ENCODE assay signal across 1 cellular context in genomic region chr9:112731971-112732370, GRCh38.
TF ChIP-seq lines count a peak whose summit lies in the region.

No MANE protein-coding gene starts in this region.

TF ChIP-seq in HepG2, 621 proteins besides CTCF, POLR2A, EP300 and RAD21 (continues in another document):
- TF ChIP-seq FIP1L1 (IDR thresholded peaks at IDR 0.05; ENCODE audit: borderline replicate concordance, insufficient read depth, low read depth, low read length) = no peak
- no peak for TF ChIP-seq NFAT5 (CRISPR knock-in tag; IDR thresholded peaks at IDR 0.05)
- no peak; the same call in 1 of the 2 replicates for TF ChIP-seq PPARG (CRISPR knock-in tag; conservative IDR thresholded peaks at IDR 0.05)
- no peak for TF ChIP-seq CBX1 (IDR thresholded peaks at IDR 0.05; ENCODE audit: low read depth)
- TF ChIP-seq ZZZ3 (CRISPR knock-in tag; IDR thresholded peaks at IDR 0.05; ENCODE audit: borderline replicate concordance) = no peak
- TF ChIP-seq TFDP2 (CRISPR knock-in tag; IDR thresholded peaks at IDR 0.05) = no peak
- no peak for TF ChIP-seq ZNF101 (CRISPR knock-in tag; IDR thresholded peaks at IDR 0.05; ENCODE audit: borderline replicate concordance, low read depth)
- TF ChIP-seq HNF1B (CRISPR knock-in tag; IDR thresholded peaks at IDR 0.05) = peak; percentile 75
- no peak for TF ChIP-seq DMTF1 (CRISPR knock-in tag; IDR thresholded peaks at IDR 0.05)
- no peak for TF ChIP-seq MAFF (IDR thresholded peaks at IDR 0.05; ENCODE audit: low read depth, low read length)
- TF ChIP-seq ZNF251 (CRISPR knock-in tag; IDR thresholded peaks at IDR 0.05) = no peak
- TF ChIP-seq ZBTB1 (CRISPR knock-in tag; IDR thresholded peaks at IDR 0.05; ENCODE audit: borderline replicate concordance) = no peak
- TF ChIP-seq ZUFSP (CRISPR knock-in tag; IDR thresholded peaks at IDR 0.05; ENCODE audit: borderline replicate concordance) = no peak
- no peak for TF ChIP-seq YY1 (IDR thresholded peaks at IDR 0.05; ENCODE audit: insufficient read depth, insufficient replicate concordance, low read depth, low read length)
- TF ChIP-seq WIZ (CRISPR knock-in tag; IDR thresholded peaks at IDR 0.05) = no peak
- TF ChIP-seq GABPA (IDR thresholded peaks at IDR 0.05; ENCODE audit: low read depth, low read length) = no peak
- TF ChIP-seq GABPA (CRISPR knock-in tag; IDR thresholded peaks at IDR 0.05; ENCODE audit: low read depth) = no peak
- TF ChIP-seq SRSF9 (IDR thresholded peaks at IDR 0.05; ENCODE audit: borderline replicate concordance, insufficient read depth, low read depth, low read length, poor library complexity, severe bottlenecking) = no peak
- TF ChIP-seq POLR2AphosphoS2 (IDR thresholded peaks at IDR 0.05; ENCODE audit: low read depth, low read length) = no peak
- no peak for TF ChIP-seq FOXP1 (IDR thresholded peaks at IDR 0.05)
- TF ChIP-seq FOXP1 (CRISPR knock-in tag; IDR thresholded peaks at IDR 0.05) = no peak; the same call in 1 of the 2 replicates
- TF ChIP-seq ETV5 (CRISPR knock-in tag; IDR thresholded peaks at IDR 0.05; ENCODE audit: borderline replicate concordance) = no peak
- TF ChIP-seq ZFP37 (CRISPR knock-in tag; IDR thresholded peaks at IDR 0.05; ENCODE audit: borderline replicate concordance) = no peak
- no peak for TF ChIP-seq HOXA7 (CRISPR knock-in tag; IDR thresholded peaks at IDR 0.05)
- no peak for TF ChIP-seq FUBP1 (CRISPR knock-in tag; IDR thresholded peaks at IDR 0.05; ENCODE audit: borderline replicate concordance)
- TF ChIP-seq RNF219 (CRISPR knock-in tag; IDR thresholded peaks at IDR 0.05) = no peak
- no peak for TF ChIP-seq ZNF788 (CRISPR knock-in tag; IDR thresholded peaks at IDR 0.05; ENCODE audit: borderline replicate concordance)
- TF ChIP-seq PHF8 (CRISPR knock-in tag; IDR thresholded peaks at IDR 0.05) = 0 out of 2 replicates have a peak, but pooled peaks have one; percentile 1
- TF ChIP-seq AHR (CRISPR knock-in tag; IDR thresholded peaks at IDR 0.05) = no peak
- no peak for TF ChIP-seq ZFY (CRISPR knock-in tag; IDR thresholded peaks at IDR 0.05)
- TF ChIP-seq SNRNP70 (IDR thresholded peaks at IDR 0.05; ENCODE audit: low read depth, low read length) = no peak
- TF ChIP-seq ARHGAP35 (CRISPR knock-in tag; IDR thresholded peaks at IDR 0.05; ENCODE audit: borderline replicate concordance) = no peak
- TF ChIP-seq SCMH1 (CRISPR knock-in tag; IDR thresholded peaks at IDR 0.05; ENCODE audit: borderline replicate concordance) = no peak
- TF ChIP-seq ZSCAN12 (CRISPR knock-in tag; IDR thresholded peaks at IDR 0.05) = no peak
- no peak for TF ChIP-seq ZNF207 (IDR thresholded peaks at IDR 0.05; ENCODE audit: borderline replicate concordance)
- TF ChIP-seq ZBED4 (CRISPR knock-in tag; IDR thresholded peaks at IDR 0.05; ENCODE audit: borderline replicate concordance) = no peak
- TF ChIP-seq TBL1XR1 (IDR thresholded peaks at IDR 0.05; ENCODE audit: borderline replicate concordance, low read length, partially characterized antibody) = no peak
- no peak for TF ChIP-seq ZNF513 (CRISPR knock-in tag; conservative IDR thresholded peaks at IDR 0.05)
- no peak for TF ChIP-seq MAFG (CRISPR knock-in tag; IDR thresholded peaks at IDR 0.05)
